8 cellular contexts compared by ENCODE assay signal in the genomic region with DNA sequence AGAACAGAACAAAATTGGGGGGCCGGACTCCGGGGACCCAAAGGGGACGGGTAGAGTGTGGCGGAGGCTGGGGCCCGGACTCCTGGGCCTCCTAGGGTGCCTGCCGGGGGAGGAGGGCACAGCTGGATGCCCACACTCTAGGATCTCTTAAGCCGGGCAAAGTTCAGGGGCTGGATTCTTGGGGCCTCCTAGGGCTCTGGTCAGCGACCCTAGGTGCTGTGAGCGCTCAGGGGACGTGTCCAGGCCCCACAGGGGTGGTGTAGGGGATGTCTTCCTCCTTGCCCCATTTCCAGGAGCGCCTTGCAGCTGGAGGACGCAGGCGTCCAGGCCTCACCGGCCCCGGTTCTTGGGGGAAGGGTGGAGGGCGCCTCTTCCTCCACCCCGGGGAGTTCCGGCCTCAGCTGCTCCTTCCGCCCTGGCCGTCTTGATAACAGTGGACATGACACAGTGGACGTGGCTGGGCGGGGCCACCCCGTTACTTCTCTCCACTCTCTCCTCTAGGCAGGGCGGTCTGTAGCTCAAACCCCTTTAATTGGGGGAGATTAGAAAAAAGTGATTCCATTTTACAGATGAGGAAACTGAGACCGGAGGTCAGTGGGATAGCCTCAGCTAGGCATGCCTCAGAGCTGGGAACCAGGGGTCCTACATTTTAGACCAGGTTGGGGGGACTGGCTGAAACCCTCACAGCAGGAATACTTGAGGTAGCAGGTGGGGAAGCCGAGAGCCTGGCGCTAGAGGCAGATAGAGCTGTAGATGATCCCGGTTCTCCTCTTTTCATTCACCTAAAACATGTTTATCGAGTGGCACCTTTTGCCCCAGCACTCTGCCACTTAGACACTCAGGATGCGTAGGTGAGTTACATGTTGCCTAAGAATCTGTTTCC.
DNase-seq lines count a peak whose midpoint lies in the region; ATAC-seq lines count a peak whose summit lies in the region.

No MANE protein-coding gene starts in this region.

- H3K9me3 Mint-ChIP-seq in activated naive CD8-positive, alpha-beta T cell (ENCODE audit: low read depth) = no peaks in the 10 kb centered on the region

- H3K27me3 Mint-ChIP-seq in activated naive CD8-positive, alpha-beta T cell = no peaks in the 10 kb centered on the region

- DNase-seq in stimulated activated naive CD8-positive, alpha-beta T cell treated with anti-CD3 and anti-CD28 coated beads, Interleukin-15, Interleukin-2, amounts not matched to agents 100 U/mL and 50 U/mL, for 24 hours = peak; percentile 27
- no peak for DNase-seq in cerebellar nuclear complex (lab: John Stamatoyannopoulos, UW)
- no peak for DNase-seq in stimulated activated CD4-positive, alpha-beta T cell treated with anti-CD3 and anti-CD28 coated beads, Interleukin-12 subunit alpha, Interleukin-12 subunit beta, amount 100 ng/mL, for 4 hours

- peak overlapping the region; percentile 83 for H3K4me3 Mint-ChIP-seq in activated naive CD8-positive, alpha-beta T cell

- H3K27ac Mint-ChIP-seq in activated naive CD8-positive, alpha-beta T cell = peak overlapping the region; percentile 73

- peaks cover 5% of the 10 kb centered on the region for H3K36me3 Mint-ChIP-seq in activated naive CD8-positive, alpha-beta T cell

- H3K4me3 ChIP-seq in iPS-11a (ENCODE audit: low read depth, low read length) = peak overlapping the region; percentile 62

- ATAC-seq in GM18498 (IDR thresholded peaks at IDR 0.05; ENCODE audit: unreplicated experiment) = peak; percentile 16
- ATAC-seq in HG03442 (IDR thresholded peaks at IDR 0.05; ENCODE audit: unreplicated experiment) = peak; percentile 13
- ATAC-seq in stimulated activated naive CD8-positive, alpha-beta T cell treated with anti-CD3 and anti-CD28 coated beads, Interleukin-15, Interleukin-2, amounts not matched to agents 100 U/mL and 50 U/mL, for 24 hours = peak; percentile 6
- no peak for ATAC-seq in HG02623 (IDR thresholded peaks at IDR 0.05; ENCODE audit: unreplicated experiment)

- peaks cover 30% of the 10 kb centered on the region for H3K4me1 Mint-ChIP-seq in activated naive CD8-positive, alpha-beta T cell (ENCODE audit: low read depth)
